In genomic region chr13:40517486-40518311, GRCh38 we compare ENCODE assay signal across 10 cellular contexts.
A peak's percentile ranks its signal among the peaks of the same experiment; 100 is the strongest.
DNase-seq lines count a peak whose midpoint lies in the region; ATAC-seq and TF ChIP-seq lines count a peak whose summit lies in the region.
"Had no signal": no experiment of that assay in that cellular context is flagged by ENCODE, and none has a peak within 500 bp of the region (broad histone marks: within the 10 kb centered on the region; RNA-seq: fewer than 3 reads in every experiment).

No MANE protein-coding gene starts in this region.

- H3K27me3 ChIP-seq in right atrium auricular region: no peaks in the 10 kb centered on the region
- H3K27me3 ChIP-seq: SJSA1 had no signal

- no peak for TF ChIP-seq CTCF in right atrium auricular region (IDR thresholded peaks at IDR 0.05)

- H3K27me3 Mint-ChIP-seq in T-cell: no peaks in the 10 kb centered on the region
- H3K27me3 Mint-ChIP-seq in stimulated activated naive CD8-positive, alpha-beta T cell treated with anti-CD3 and anti-CD28 coated beads, Interleukin-15, amount 100 ng/mL, for 72 hours: no peaks in the 10 kb centered on the region

- no peak overlapping the region for H3K4me3 Mint-ChIP-seq in T-cell
- H3K4me3 Mint-ChIP-seq in stimulated activated naive CD8-positive, alpha-beta T cell treated with anti-CD3 and anti-CD28 coated beads, Interleukin-15, amount 100 ng/mL, for 72 hours: peak overlapping the region; percentile 55 to 72

- POLR2A ChIA-PET in T-cell (lab: Charles Lee): interaction anchor here in 1 of 2 donors (0.7 kb wide), 1 partner anchor 131 kb away, joined by 3 read pairs; no protein-coding TSS in a partner anchor

- no peaks in the 10 kb centered on the region for H3K9me3 Mint-ChIP-seq in T-cell
- peaks cover 0 to 5% of the 10 kb centered on the region in 2 donors for H3K9me3 Mint-ChIP-seq in stimulated activated naive CD8-positive, alpha-beta T cell treated with anti-CD3 and anti-CD28 coated beads, Interleukin-15, amount 100 ng/mL, for 72 hours

- peak; percentile 12 to 35 (median 19) for DNase-seq in stimulated activated CD4-positive, alpha-beta T cell treated with anti-CD3 and anti-CD28 coated beads, Interleukin-12 subunit alpha, Interleukin-12 subunit beta, amount 100 ng/mL, for 48 hours (ENCODE audit: low read depth in 2 of 3, low spot score in 1 of 3)
- no peak for DNase-seq in stimulated activated CD4-positive, alpha-beta T cell treated with anti-CD3 and anti-CD28 coated beads, Interleukin-12 subunit alpha, Interleukin-12 subunit beta, amount 100 ng/mL, for 4 hours
- DNase-seq in T-cell (no peak), T-helper 9 cell (no peak), right atrium auricular region (ENCODE audit: low spot score) (no peak), NCI-H1048 (lab: John Stamatoyannopoulos, UW) (no peak)
- DNase-seq in stimulated activated naive CD8-positive, alpha-beta T cell treated with anti-CD3 and anti-CD28 coated beads, Interleukin-15, amount 100 ng/mL, for 72 hours: peak; percentile 51 to 65

- CTCF ChIA-PET in T-cell (lab: Charles Lee): no interaction called here

- ATAC-seq in HG02759 (IDR thresholded peaks at IDR 0.05; ENCODE audit: unreplicated experiment) (peak; percentile 88), T-cell (replicated peaks in 1 of 4) (peak in 1 of 4 experiments; percentile 30)
- peak; percentile 91 for ATAC-seq in stimulated activated naive CD8-positive, alpha-beta T cell treated with anti-CD3 and anti-CD28 coated beads, Interleukin-15, amount 100 ng/mL, for 72 hours

- H3K9me3 ChIP-seq in right atrium auricular region: no peaks in the 10 kb centered on the region
- H3K9me3 ChIP-seq: SJSA1 had no signal

- H3K36me3 Mint-ChIP-seq in T-cell: no peaks in the 10 kb centered on the region

- no peaks in the 10 kb centered on the region for H3K36me3 ChIP-seq in right atrium auricular region
- H3K36me3 ChIP-seq: SJSA1 had no signal

- H3K4me3 ChIP-seq in right atrium auricular region: no peak overlapping the region
- H3K4me3 ChIP-seq: SJSA1 had no signal

- peak overlapping the region; percentile 4 to 36 for H3K27ac Mint-ChIP-seq in T-cell
- peak overlapping the region; percentile 79 for H3K27ac Mint-ChIP-seq in stimulated activated naive CD8-positive, alpha-beta T cell treated with anti-CD3 and anti-CD28 coated beads, Interleukin-15, amount 100 ng/mL, for 72 hours

- H3K27ac ChIP-seq in right atrium auricular region: no peak overlapping the region
- H3K27ac ChIP-seq: C4-2B, SJSA1 had no signal

- H3K4me1 Mint-ChIP-seq in T-cell: peaks cover 40 to 48% (median 43%) of the 10 kb centered on the region in 3 donors
- H3K4me1 Mint-ChIP-seq in stimulated activated naive CD8-positive, alpha-beta T cell treated with anti-CD3 and anti-CD28 coated beads, Interleukin-15, amount 100 ng/mL, for 72 hours: peaks cover 93% of the 10 kb centered on the region

- no peaks in the 10 kb centered on the region for H3K4me1 ChIP-seq in right atrium auricular region
- H3K4me1 ChIP-seq: SJSA1 had no signal

Comparison
In these comparisons a context has a peak if more than half of its experiments do, and no peak if none do; other contexts are left out.
1. DNase-seq: peak in stimulated activated CD4-positive, alpha-beta T cell treated with anti-CD3 and anti-CD28 coated beads, Interleukin-12 subunit alpha, Interleukin-12 subunit beta, amount 100 ng/mL, for 48 hours (3 of 3) and stimulated activated naive CD8-positive, alpha-beta T cell treated with anti-CD3 and anti-CD28 coated beads, Interleukin-15, amount 100 ng/mL, for 72 hours (2 of 2); none in stimulated activated CD4-positive, alpha-beta T cell treated with anti-CD3 and anti-CD28 coated beads, Interleukin-12 subunit alpha, Interleukin-12 subunit beta, amount 100 ng/mL, for 4 hours (single experiment), T-cell (0 of 34), T-helper 9 cell (single experiment), right atrium auricular region (single experiment) and NCI-H1048 (single experiment).
2. H3K4me3 Mint-ChIP-seq: peak in stimulated activated naive CD8-positive, alpha-beta T cell treated with anti-CD3 and anti-CD28 coated beads, Interleukin-15, amount 100 ng/mL, for 72 hours (2 of 2); none in T-cell (0 of 3).